In genomic region chr1:11520531-11521233, GRCh38 we compare ENCODE assay signal across 16 cellular contexts. TPM values are rescaled to one million over a fixed set of nuclear protein-coding genes. Genes with fewer than 3 reads are reported as not detected.
"Had no signal": no experiment of that assay in that cellular context is flagged by ENCODE, and none has a peak within 500 bp of the region (broad histone marks: within the 10 kb centered on the region; RNA-seq: fewer than 3 reads in every experiment).

No MANE protein-coding gene starts in this region.

- H3K9me3 ChIP-seq: body of pancreas, prostate gland, right lobe of liver, stomach, thyroid gland, vagina had no signal

- H3K27ac ChIP-seq: body of pancreas, prostate gland, right lobe of liver, stomach, thyroid gland, vagina had no signal

- H3K4me1 Mint-ChIP-seq: mesothelial cell of epicardium had no signal

- H3K9me3 Mint-ChIP-seq: mesothelial cell of epicardium had no signal

- H3K27me3 ChIP-seq: body of pancreas, right lobe of liver, thyroid gland, vagina had no signal

- H3K4me3 ChIP-seq: body of pancreas, prostate gland, right lobe of liver, stomach, thyroid gland, vagina had no signal

- H3K27ac Mint-ChIP-seq: mesothelial cell of epicardium, T-helper 17 cell had no signal

- ATAC-seq: body of pancreas, right lobe of liver, T-helper 17 cell had no signal

- H3K4me3 Mint-ChIP-seq: mesothelial cell of epicardium, T-helper 17 cell had no signal

- H3K36me3 Mint-ChIP-seq: mesothelial cell of epicardium had no signal

- DNase-seq: activated naive CD4-positive, alpha-beta T cell; activated T-cell treated with anti-CD3 and anti-CD28 coated beads, Interleukin-2, amount 50 U/mL, for 48 hours; amniotic stem cell; body of pancreas; dermis blood vessel endothelial cell; nucleus accumbens; stimulated activated CD4-positive, alpha-beta T cell treated with anti-CD3 and anti-CD28 coated beads, Interleukin-4, amount 100 ng/mL, for 1 hour; stimulated activated CD8-positive, alpha-beta memory T cell treated with anti-CD3 and anti-CD28 coated beads, Interleukin-4, amount 100 ng/mL, for 48 hours; stomach; T-helper 17 cell; thyroid gland had no signal

- H3K4me1 ChIP-seq: body of pancreas, prostate gland, right lobe of liver, stomach, thyroid gland, vagina had no signal

- H3K36me3 ChIP-seq: prostate gland, right lobe of liver, stomach, thyroid gland, vagina had no signal

RNA-seq across cellular contexts. Expression of gene DISP3, which starts 41.7 kb away (rescaled TPM):
- total RNA-seq: dermis blood vessel endothelial cell, lower leg skin, thyroid gland, vagina had no signal
